25 cellular contexts compared by ENCODE assay signal in genomic region chr2:170298861-170299429, GRCh38.
"Had no signal": no experiment of that assay in that cellular context is flagged by ENCODE, and none has a peak within 500 bp of the region (broad histone marks: within the 10 kb centered on the region; RNA-seq: fewer than 3 reads in every experiment).

No MANE protein-coding gene starts in this region.

- H3K4me3 Mint-ChIP-seq: activated CD8-positive, alpha-beta memory T cell treated with anti-CD3 and anti-CD28 coated beads, Interleukin-2, amount 10 ng/mL, durations not matched to agents 7 days and 5 days; activated CD8-positive, alpha-beta T cell treated with anti-CD3 and anti-CD28 coated beads for 36 hours; activated naive CD4-positive, alpha-beta T cell treated with anti-CD3 and anti-CD28 coated beads, Interleukin-2, amount 50 U/mL, for 24 hours; activated T-helper 1 cell treated with anti-CD3 and anti-CD28 coated beads, Interleukin-12 subunit alpha, Interleukin-12 subunit beta, Interleukin-2, Interleukin-4 antibody, amounts not matched to agents 30 ng/mL and 10 ng/mL and 1 ng/mL, durations not matched to agents 14 hours and 24 hours and 36 hours; neural crest cell; stimulated activated effector memory CD8-positive, alpha-beta T cell treated with anti-CD3 and anti-CD28 coated beads, Interleukin-12 subunit alpha, Interleukin-12 subunit beta, amount 100 ng/mL, for 72 hours; stimulated activated naive CD8-positive, alpha-beta T cell treated with anti-CD3 and anti-CD28 coated beads, Interleukin-15, amount 100 ng/mL, for 72 hours; T-helper 1 cell treated with Interleukin-12 subunit alpha and Interleukin-12 subunit beta and Interleukin-4 antibody, amounts not matched to agents 30 μg/mL and 1 μg/mL, for 36 hours had no signal

- DNase-seq: activated CD4-positive, alpha-beta T cell treated with anti-CD3 and anti-CD28 coated beads for 48 hours; activated CD8-positive, alpha-beta memory T cell treated with anti-CD3 and anti-CD28 coated beads, Interleukin-2, amount 10 ng/mL, durations not matched to agents 7 days and 5 days; activated CD8-positive, alpha-beta T cell treated with anti-CD3 and anti-CD28 coated beads for 36 hours; activated gamma-delta T cell; brain microvascular endothelial cell; central memory CD4-positive, alpha-beta T cell; dermis blood vessel endothelial cell; effector CD8-positive, alpha-beta T cell; glutamatergic neuron; left ventricle myocardium superior; occipital lobe; posterior cingulate gyrus; right lobe of liver; stimulated activated CD4-positive, alpha-beta T cell treated with anti-CD3 and anti-CD28 coated beads, Interleukin-1b, Interleukin-23, amount 100 ng/mL, for 48 hours; stimulated activated naive CD8-positive, alpha-beta T cell treated with anti-CD3 and anti-CD28 coated beads, Interleukin-15, amount 100 ng/mL, for 72 hours; T1000; tibial artery had no signal

- ATAC-seq: activated CD8-positive, alpha-beta memory T cell treated with anti-CD3 and anti-CD28 coated beads, Interleukin-2, amount 10 ng/mL, durations not matched to agents 7 days and 5 days; activated CD8-positive, alpha-beta T cell treated with anti-CD3 and anti-CD28 coated beads for 36 hours; left ventricle myocardium superior; right lobe of liver; stimulated activated effector memory CD8-positive, alpha-beta T cell treated with anti-CD3 and anti-CD28 coated beads, Interleukin-12 subunit alpha, Interleukin-12 subunit beta, amount 100 ng/mL, for 72 hours; stimulated activated naive CD8-positive, alpha-beta T cell treated with anti-CD3 and anti-CD28 coated beads, Interleukin-15, amount 100 ng/mL, for 72 hours had no signal

- H3K36me3 Mint-ChIP-seq: activated CD8-positive, alpha-beta memory T cell treated with anti-CD3 and anti-CD28 coated beads, Interleukin-2, amount 10 ng/mL, durations not matched to agents 7 days and 5 days; activated naive CD4-positive, alpha-beta T cell treated with anti-CD3 and anti-CD28 coated beads, Interleukin-2, amount 50 U/mL, for 24 hours; stimulated activated effector memory CD8-positive, alpha-beta T cell treated with anti-CD3 and anti-CD28 coated beads, Interleukin-12 subunit alpha, Interleukin-12 subunit beta, amount 100 ng/mL, for 72 hours had no signal

- H3K4me1 ChIP-seq: ascending aorta, right lobe of liver, tibial artery had no signal

- H3K4me2 ChIP-seq: hepatocyte had no signal

- H3K9me3 ChIP-seq: ascending aorta, right lobe of liver, tibial artery had no signal

- H3K36me3 ChIP-seq: ascending aorta, brain microvascular endothelial cell, right lobe of liver, tibial artery had no signal

- H3K4me3 ChIP-seq: ascending aorta, hepatocyte, right lobe of liver, skin epidermis, tibial artery had no signal

- H3K27ac Mint-ChIP-seq: activated CD8-positive, alpha-beta memory T cell treated with anti-CD3 and anti-CD28 coated beads, Interleukin-2, amount 10 ng/mL, durations not matched to agents 7 days and 5 days; activated CD8-positive, alpha-beta T cell treated with anti-CD3 and anti-CD28 coated beads for 36 hours; activated naive CD4-positive, alpha-beta T cell treated with anti-CD3 and anti-CD28 coated beads, Interleukin-2, amount 50 U/mL, for 24 hours; activated T-helper 1 cell treated with anti-CD3 and anti-CD28 coated beads, Interleukin-12 subunit alpha, Interleukin-12 subunit beta, Interleukin-2, Interleukin-4 antibody, amounts not matched to agents 30 ng/mL and 10 ng/mL and 1 ng/mL, durations not matched to agents 14 hours and 24 hours and 36 hours; stimulated activated effector memory CD8-positive, alpha-beta T cell treated with anti-CD3 and anti-CD28 coated beads, Interleukin-12 subunit alpha, Interleukin-12 subunit beta, amount 100 ng/mL, for 72 hours; stimulated activated naive CD8-positive, alpha-beta T cell treated with anti-CD3 and anti-CD28 coated beads, Interleukin-15, amount 100 ng/mL, for 72 hours; T-helper 1 cell treated with Interleukin-12 subunit alpha and Interleukin-12 subunit beta and Interleukin-4 antibody, amounts not matched to agents 30 μg/mL and 1 μg/mL, for 36 hours had no signal

- H3K27ac ChIP-seq: ascending aorta, brain microvascular endothelial cell, hepatocyte, right lobe of liver, skin epidermis, tibial artery had no signal

- H3K4me1 Mint-ChIP-seq: activated naive CD4-positive, alpha-beta T cell treated with anti-CD3 and anti-CD28 coated beads, Interleukin-2, amount 50 U/mL, for 24 hours; neural crest cell; stimulated activated effector memory CD8-positive, alpha-beta T cell treated with anti-CD3 and anti-CD28 coated beads, Interleukin-12 subunit alpha, Interleukin-12 subunit beta, amount 100 ng/mL, for 72 hours; stimulated activated naive CD8-positive, alpha-beta T cell treated with anti-CD3 and anti-CD28 coated beads, Interleukin-15, amount 100 ng/mL, for 72 hours had no signal

- H2AFZ ChIP-seq: hepatocyte had no signal

- H3K79me2 ChIP-seq: hepatocyte had no signal

- H3K9me3 Mint-ChIP-seq: activated naive CD4-positive, alpha-beta T cell treated with anti-CD3 and anti-CD28 coated beads, Interleukin-2, amount 50 U/mL, for 24 hours; activated T-helper 1 cell treated with anti-CD3 and anti-CD28 coated beads, Interleukin-12 subunit alpha, Interleukin-12 subunit beta, Interleukin-2, Interleukin-4 antibody, amounts not matched to agents 30 ng/mL and 10 ng/mL and 1 ng/mL, durations not matched to agents 14 hours and 24 hours and 36 hours; T-helper 1 cell treated with Interleukin-12 subunit alpha and Interleukin-12 subunit beta and Interleukin-4 antibody, amounts not matched to agents 30 μg/mL and 1 μg/mL, for 36 hours had no signal

- H3K27me3 ChIP-seq: ascending aorta, brain microvascular endothelial cell, hepatocyte, right lobe of liver, tibial artery had no signal
